Comparison of ENCODE assay signal across 1 cellular context in the genomic region with DNA sequence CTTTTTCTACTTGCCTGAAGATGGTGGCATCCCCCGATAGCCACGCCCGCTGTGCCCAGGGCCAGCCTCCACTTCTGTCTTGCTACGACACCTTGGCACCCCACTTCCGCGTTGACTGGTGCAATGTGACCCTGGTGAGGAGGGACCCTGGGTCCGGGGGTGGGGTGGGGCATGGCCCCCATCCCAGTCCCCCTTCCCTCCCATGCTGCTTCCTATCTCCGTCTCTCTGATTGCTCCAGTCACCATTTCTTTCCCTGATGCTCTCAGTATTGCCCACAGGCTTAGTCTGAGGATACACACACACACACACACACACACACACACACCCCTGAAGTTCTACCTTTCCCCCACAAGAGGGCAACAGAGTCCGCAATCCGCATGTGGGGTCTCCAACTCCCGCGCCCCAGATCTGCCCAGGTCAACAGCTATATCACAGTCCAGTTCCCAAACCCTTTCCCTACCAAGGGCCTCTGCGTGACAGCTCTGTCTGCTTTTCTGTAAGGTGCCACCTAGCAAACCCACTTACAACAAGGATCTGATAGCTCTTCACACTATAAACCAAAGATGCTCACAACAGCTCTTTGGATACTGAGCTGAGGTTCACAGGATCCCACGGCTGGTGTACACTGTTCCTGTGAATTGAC.
TF ChIP-seq lines count a peak whose summit lies in the region.

No MANE protein-coding gene starts in this region.

TF ChIP-seq in HepG2, 621 proteins besides CTCF, POLR2A, EP300 and RAD21 (continued from another document):
- TF ChIP-seq, protein P1, sequence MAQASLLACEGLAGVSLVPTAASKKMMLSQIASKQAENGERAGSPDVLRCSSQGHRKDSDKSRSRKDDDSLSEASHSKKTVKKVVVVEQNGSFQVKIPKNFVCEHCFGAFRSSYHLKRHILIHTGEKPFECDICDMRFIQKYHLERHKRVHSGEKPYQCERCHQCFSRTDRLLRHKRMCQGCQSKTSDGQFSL (CRISPR knock-in tag; IDR thresholded peaks at IDR 0.05), result no peak
- TF ChIP-seq, protein P2, sequence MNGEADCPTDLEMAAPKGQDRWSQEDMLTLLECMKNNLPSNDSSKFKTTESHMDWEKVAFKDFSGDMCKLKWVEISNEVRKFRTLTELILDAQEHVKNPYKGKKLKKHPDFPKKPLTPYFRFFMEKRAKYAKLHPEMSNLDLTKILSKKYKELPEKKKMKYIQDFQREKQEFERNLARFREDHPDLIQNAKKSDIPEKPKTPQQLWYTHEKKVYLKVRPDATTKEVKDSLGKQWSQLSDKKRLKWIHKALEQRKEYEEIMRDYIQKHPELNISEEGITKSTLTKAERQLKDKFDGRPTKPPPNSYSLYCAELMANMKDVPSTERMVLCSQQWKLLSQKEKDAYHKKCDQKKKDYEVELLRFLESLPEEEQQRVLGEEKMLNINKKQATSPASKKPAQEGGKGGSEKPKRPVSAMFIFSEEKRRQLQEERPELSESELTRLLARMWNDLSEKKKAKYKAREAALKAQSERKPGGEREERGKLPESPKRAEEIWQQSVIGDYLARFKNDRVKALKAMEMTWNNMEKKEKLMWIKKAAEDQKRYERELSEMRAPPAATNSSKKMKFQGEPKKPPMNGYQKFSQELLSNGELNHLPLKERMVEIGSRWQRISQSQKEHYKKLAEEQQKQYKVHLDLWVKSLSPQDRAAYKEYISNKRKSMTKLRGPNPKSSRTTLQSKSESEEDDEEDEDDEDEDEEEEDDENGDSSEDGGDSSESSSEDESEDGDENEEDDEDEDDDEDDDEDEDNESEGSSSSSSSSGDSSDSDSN (CRISPR knock-in tag; IDR thresholded peaks at IDR 0.05), result no peak
- no peak for TF ChIP-seq SRF (IDR thresholded peaks at IDR 0.05; ENCODE audit: low read depth, low read length)
- no peak for TF ChIP-seq ELF4 (CRISPR knock-in tag; IDR thresholded peaks at IDR 0.05; ENCODE audit: borderline replicate concordance)
- TF ChIP-seq ZNF503 (CRISPR knock-in tag; IDR thresholded peaks at IDR 0.05), result no peak
- TF ChIP-seq ZFP36L2 (CRISPR knock-in tag; IDR thresholded peaks at IDR 0.05), result no peak
- TF ChIP-seq SNAPC5 (CRISPR knock-in tag; IDR thresholded peaks at IDR 0.05; ENCODE audit: borderline replicate concordance), result 0 out of 2 replicates have a peak, but pooled peaks have one; percentile 26
- no peak for TF ChIP-seq RFXANK (CRISPR knock-in tag; IDR thresholded peaks at IDR 0.05)
- TF ChIP-seq MTERF4 (CRISPR knock-in tag; IDR thresholded peaks at IDR 0.05), result 0 out of 2 replicates have a peak, but pooled peaks have one; percentile 63
- no peak for TF ChIP-seq ZNF7 (CRISPR knock-in tag; IDR thresholded peaks at IDR 0.05)
- no peak for TF ChIP-seq KLF15 (CRISPR knock-in tag; IDR thresholded peaks at IDR 0.05; ENCODE audit: borderline replicate concordance)
- 0 out of 2 replicates have a peak, but pooled peaks have one; percentile 21 for TF ChIP-seq FOXK2 (IDR thresholded peaks at IDR 0.05)
- TF ChIP-seq RORA (CRISPR knock-in tag; IDR thresholded peaks at IDR 0.05), result no peak
- TF ChIP-seq ZBTB7A (CRISPR knock-in tag; IDR thresholded peaks at IDR 0.05), result 0 out of 2 replicates have a peak, but pooled peaks have one; percentile 52
- no peak for TF ChIP-seq ATM (IDR thresholded peaks at IDR 0.05; ENCODE audit: borderline replicate concordance)
- TF ChIP-seq PHF21A (CRISPR knock-in tag; IDR thresholded peaks at IDR 0.05), result no peak
- TF ChIP-seq ZKSCAN1 (IDR thresholded peaks at IDR 0.05; ENCODE audit: low read length), result peak; percentile 43; the same call in 1 of the 2 replicates
- TF ChIP-seq KDM5B (CRISPR knock-in tag; IDR thresholded peaks at IDR 0.05; ENCODE audit: borderline replicate concordance), result peak; percentile 41; the same call in 1 of the 2 replicates
- TF ChIP-seq ZBTB21 (CRISPR knock-in tag; IDR thresholded peaks at IDR 0.05), result no peak
- no peak for TF ChIP-seq SOX6 (IDR thresholded peaks at IDR 0.05)
- TF ChIP-seq SOX6 (CRISPR knock-in tag; IDR thresholded peaks at IDR 0.05), result peak; percentile 28; the same call in 1 of the 2 replicates
- TF ChIP-seq ZBTB46 (CRISPR knock-in tag; IDR thresholded peaks at IDR 0.05; ENCODE audit: borderline replicate concordance), result no peak
- no peak for TF ChIP-seq ARID3A (IDR thresholded peaks at IDR 0.05; ENCODE audit: low read depth, low read length)
- peak; percentile 93 for TF ChIP-seq SMC3 (IDR thresholded peaks at IDR 0.05; ENCODE audit: low read length)
- no peak for TF ChIP-seq HNRNPK (IDR thresholded peaks at IDR 0.05; ENCODE audit: low read depth, low read length, poor library complexity, severe bottlenecking)
- TF ChIP-seq BCL6 (CRISPR knock-in tag; IDR thresholded peaks at IDR 0.05), result no peak
- TF ChIP-seq ZNF547 (CRISPR knock-in tag; IDR thresholded peaks at IDR 0.05), result peak; percentile 31; the same call in 1 of the 2 replicates
- no peak for TF ChIP-seq ZNF142 (CRISPR knock-in tag; IDR thresholded peaks at IDR 0.05)
- peak; percentile 76 for TF ChIP-seq STAG1 (CRISPR knock-in tag; IDR thresholded peaks at IDR 0.05)
- no peak for TF ChIP-seq HINFP (CRISPR knock-in tag; IDR thresholded peaks at IDR 0.05; ENCODE audit: low read depth)
- TF ChIP-seq XRCC5 (optimal IDR thresholded peaks at IDR 0.05; ENCODE audit: low read length), result peak; percentile 94
